In genomic region chr9:136713555-136713949, GRCh38 we compare ENCODE assay signal across 3 cellular contexts.
TF ChIP-seq lines count a peak whose summit lies in the region.

No MANE protein-coding gene starts in this region.

TF ChIP-seq in SK-N-SH, 30 proteins besides CTCF, POLR2A, EP300 and RAD21 (continued from another document):
- TF ChIP-seq ZBTB33 (IDR thresholded peaks at IDR 0.05; ENCODE audit: borderline replicate concordance, low read depth) (no peak), SIN3A (IDR thresholded peaks at IDR 0.05; ENCODE audit: borderline replicate concordance, low read depth, low read length) (no peak), EZH2phosphoT487 (IDR thresholded peaks at IDR 0.05; ENCODE audit: borderline replicate concordance, low read depth) (no peak), NFIC (IDR thresholded peaks at IDR 0.05; ENCODE audit: borderline replicate concordance) (no peak), IRF3 (IDR thresholded peaks at IDR 0.05; ENCODE audit: low read depth, low read length) (no peak)

TF ChIP-seq in SK-N-SH treated with all-trans-retinoic acid at 6 μM for 48 hours, 23 proteins besides CTCF, POLR2A, EP300 and RAD21 (continued from another document):
- TF ChIP-seq ESRRG (CRISPR knock-in tag; IDR thresholded peaks at IDR 0.05): no peak
- TF ChIP-seq ZFP3 (CRISPR knock-in tag; IDR thresholded peaks at IDR 0.05): no peak
- no peak for TF ChIP-seq ZNF8 (CRISPR knock-in tag; IDR thresholded peaks at IDR 0.05)
- TF ChIP-seq ARNTL (CRISPR knock-in tag; IDR thresholded peaks at IDR 0.05; ENCODE audit: borderline replicate concordance, low read depth): no peak
- TF ChIP-seq ISL1 (CRISPR knock-in tag; IDR thresholded peaks at IDR 0.05): no peak
- no peak for TF ChIP-seq PPARA (CRISPR knock-in tag; IDR thresholded peaks at IDR 0.05; ENCODE audit: borderline replicate concordance)
- no peak for TF ChIP-seq SNAI2 (CRISPR knock-in tag; IDR thresholded peaks at IDR 0.05)
- no peak for TF ChIP-seq GLIS3 (CRISPR knock-in tag; IDR thresholded peaks at IDR 0.05)
- TF ChIP-seq TCF4 (CRISPR knock-in tag; IDR thresholded peaks at IDR 0.05; ENCODE audit: borderline replicate concordance): no peak

TF ChIP-seq in liver, 16 proteins besides CTCF, POLR2A, EP300 and RAD21 (continued from another document):
- no peak for TF ChIP-seq REST (IDR thresholded peaks at IDR 0.05)
- TF ChIP-seq JUND (IDR thresholded peaks at IDR 0.05): no peak
- no peak for TF ChIP-seq FOXA1 (IDR thresholded peaks at IDR 0.05)
- no peak for TF ChIP-seq ZBTB33 (IDR thresholded peaks at IDR 0.05)
- TF ChIP-seq MAX (IDR thresholded peaks at IDR 0.05): no peak
- no peak for TF ChIP-seq GABPA (IDR thresholded peaks at IDR 0.05 in 1 of 2, conservative IDR thresholded peaks at IDR 0.05 in 1 of 2)
- no peak for TF ChIP-seq YY1 (IDR thresholded peaks at IDR 0.05)
- TF ChIP-seq HNF4G (IDR thresholded peaks at IDR 0.05): no peak
- no peak for TF ChIP-seq SP1 (IDR thresholded peaks at IDR 0.05)
